In genomic region chr6:159693128-159693893, GRCh38 we compare ENCODE assay signal across 1 cellular context.
TF ChIP-seq lines count a peak whose summit lies in the region.

Gene SOD2 (minus strand): TSS chr6:159693241. CDS start chr6:159693167, 74 bp downstream.

TF ChIP-seq in K562, 482 proteins besides CTCF, POLR2A, EP300 and RAD21 (continued from another document):
- no peak; the same call in 1 of the 2 replicates for TF ChIP-seq NR2C1 (IDR thresholded peaks at IDR 0.05)
- TF ChIP-seq NR2C1 (tag; IDR thresholded peaks at IDR 0.05), result no peak; the same call in 1 of the 2 replicates
- no peak for TF ChIP-seq CLOCK (CRISPR knock-in tag; IDR thresholded peaks at IDR 0.05; ENCODE audit: borderline replicate concordance)
- no peak for TF ChIP-seq ARID3B (CRISPR knock-in tag; IDR thresholded peaks at IDR 0.05; ENCODE audit: borderline replicate concordance)
- peak; percentile 41 for TF ChIP-seq ETS1 (conservative IDR thresholded peaks at IDR 0.05; ENCODE audit: control insufficient read depth, low read depth, low read length)
